Comparison of ENCODE assay signal across 8 cellular contexts in genomic region chr11:10405858-10406592, GRCh38. TPM values are rescaled to one million over a fixed set of nuclear protein-coding genes. Genes with fewer than 3 reads are reported as not detected.
DNase-seq lines count a peak whose midpoint lies in the region; ATAC-seq and TF ChIP-seq lines count a peak whose summit lies in the region.

No MANE protein-coding gene starts in this region.

- H3K79me2 ChIP-seq in SU-DHL-6 (ENCODE audit: insufficient read depth, low read length) (no peaks in the 10 kb centered on the region), smooth muscle cell (ENCODE audit: low read depth) (no peaks in the 10 kb centered on the region)

- DNase-seq in BE2C (peak; percentile 78), NCI-H146 (lab: John Stamatoyannopoulos, UW) (peak; percentile 89), body of pancreas (peak; percentile 55 to 85 (median 74)), iPS-NIHi11 (ENCODE audit: low spot score) (peak; percentile 82), smooth muscle cell (lab: John Stamatoyannopoulos, UW; ENCODE audit: unreplicated experiment) (no peak)

- TF ChIP-seq POLR2A in body of pancreas (IDR thresholded peaks at IDR 0.05) = no peak

- H4K20me1 ChIP-seq in SU-DHL-6 (ENCODE audit: low read depth, low read length) = no peaks in the 10 kb centered on the region
- H4K20me1 ChIP-seq in smooth muscle cell (ENCODE audit: low read depth) = no peaks in the 10 kb centered on the region

- H3K4me1 ChIP-seq in BE2C (peaks cover 4% of the 10 kb centered on the region), body of pancreas (no peaks in the 10 kb centered on the region), smooth muscle cell (ENCODE audit: low read depth) (peaks cover 4% of the 10 kb centered on the region)

- H3K27me3 ChIP-seq in BE2C (no peaks in the 10 kb centered on the region), SU-DHL-6 (ENCODE audit: low read length) (no peaks in the 10 kb centered on the region), body of pancreas (no peaks in the 10 kb centered on the region), smooth muscle cell (ENCODE audit: low read depth) (no peaks in the 10 kb centered on the region)

- WGBS in body of pancreas, 2 donors = 22% methylated on average over 6 of the region's 6 CpGs
- 28% methylated on average over 6 of the region's 6 CpGs for WGBS in smooth muscle cell (ENCODE audit: low lambda C conversion rate)

- H3K4me3 ChIP-seq in BE2C (ENCODE audit: low read depth, low read length) (no peak overlapping the region), SU-DHL-6 (ENCODE audit: insufficient read depth, low read length, poor library complexity, severe bottlenecking) (no peak overlapping the region), body of pancreas (no peak overlapping the region), smooth muscle cell (no peak overlapping the region)

- H2AFZ ChIP-seq in SU-DHL-6 (ENCODE audit: low read depth, low read length, severe bottlenecking) = no peak overlapping the region
- H2AFZ ChIP-seq in smooth muscle cell (ENCODE audit: low read depth) = no peak overlapping the region

- H3K9me2 ChIP-seq in SU-DHL-6 (replicated peaks; ENCODE audit: insufficient read depth, low read length) = no peaks in the 10 kb centered on the region

- TF ChIP-seq CTCF in BE2C (IDR thresholded peaks at IDR 0.05; ENCODE audit: low read depth, low read length) (peak; percentile 69), SU-DHL-6 (IDR thresholded peaks at IDR 0.05; ENCODE audit: insufficient read depth, low read length, poor library complexity, severe bottlenecking) (peak; percentile 79), body of pancreas (IDR thresholded peaks at IDR 0.05) (peak; percentile 56 to 88 (median 76)), smooth muscle cell (IDR thresholded peaks at IDR 0.05; ENCODE audit: borderline replicate concordance, insufficient read depth, poor library complexity, severe bottlenecking) (peak; percentile 78)

- H3K9me3 ChIP-seq in BE2C = no peaks in the 10 kb centered on the region
- H3K9me3 ChIP-seq in SU-DHL-6 (ENCODE audit: insufficient read depth, low read length) = no peaks in the 10 kb centered on the region
- H3K9me3 ChIP-seq in body of pancreas = no peaks in the 10 kb centered on the region
- H3K9me3 ChIP-seq in smooth muscle cell (replicated peaks; ENCODE audit: low read depth) = no peaks in the 10 kb centered on the region

- peak; percentile 85 for ATAC-seq in GM21447 (IDR thresholded peaks at IDR 0.05; ENCODE audit: unreplicated experiment)
- ATAC-seq in body of pancreas = peak; percentile 89
- ATAC-seq in GM21529 (IDR thresholded peaks at IDR 0.05; ENCODE audit: unreplicated experiment) = no peak

- no peaks in the 10 kb centered on the region for H3F3A ChIP-seq in SU-DHL-6 (ENCODE audit: insufficient read depth)
- no peaks in the 10 kb centered on the region for H3F3A ChIP-seq in smooth muscle cell (ENCODE audit: low read depth)

- H3K36me3 ChIP-seq in BE2C = no peaks in the 10 kb centered on the region
- no peaks in the 10 kb centered on the region for H3K36me3 ChIP-seq in SU-DHL-6 (ENCODE audit: low read length)
- H3K36me3 ChIP-seq in body of pancreas (replicated peaks in 1 of 2; ENCODE audit: insufficient read depth in 1 of 2, low read depth in 2 of 2) = no peaks in the 10 kb centered on the region
- H3K36me3 ChIP-seq in smooth muscle cell (ENCODE audit: low read depth) = no peaks in the 10 kb centered on the region

- no peak overlapping the region for H3K27ac ChIP-seq in SU-DHL-6 (ENCODE audit: low read depth, low read length)
- no peak overlapping the region for H3K27ac ChIP-seq in body of pancreas
- H3K27ac ChIP-seq in smooth muscle cell (ENCODE audit: low read depth) = no peak overlapping the region

- H3K9ac ChIP-seq in SU-DHL-6 (ENCODE audit: low read length) (no peak overlapping the region), smooth muscle cell (ENCODE audit: low read depth) (no peak overlapping the region)

- H3K4me2 ChIP-seq in SU-DHL-6 (ENCODE audit: low read depth, low read length, poor library complexity, severe bottlenecking) (no peak overlapping the region), smooth muscle cell (peak overlapping the region; percentile 46)

- intact Hi-C loops in body of pancreas (cut with DNase I) = loop anchor here (5.0 to 10.0 kb wide), 2 partner anchors 249 to 331 kb away; no protein-coding TSS in a partner anchor

RNA-seq across cellular contexts. Expression of gene AMPD3, which starts 49.0 kb away (rescaled TPM):
- polyA plus RNA-seq in BE2C (2012; ENCODE audit: insufficient read depth, insufficient read length, low read depth) = 11.3 TPM
- total RNA-seq in body of pancreas = 1 to 10 TPM; 3.6 to 9.9 TPM
- 3.6 and 3.9 TPM in 2 replicates for total RNA-seq in smooth muscle cell
- 0.67 and 2.1 TPM in 2 replicates for polyA plus RNA-seq in smooth muscle cell
